ENCODE assay signal across 8 cellular contexts in genomic region chr11:66069715-66070603, GRCh38. TPM values are rescaled to one million over a fixed set of nuclear protein-coding genes. Genes with fewer than 3 reads are reported as not detected.
DNase-seq lines count a peak whose midpoint lies in the region; ATAC-seq and TF ChIP-seq lines count a peak whose summit lies in the region.

PACS1 (plus strand) TSS chr11:66070272; CDS start chr11:66070487, 215 bp downstream.

- H3K27ac ChIP-seq in effector memory CD4-positive, alpha-beta T cell (ENCODE audit: insufficient read depth, low read length, poor library complexity, severe bottlenecking): peak within 1 kb of the TSS; percentile 84

- DNase-seq in NCI-H2227 treated with DMSO at 0.1 percent for 48 hours (lab: John Stamatoyannopoulos, UW) (peak; percentile 38), lung microvascular endothelial cell (ENCODE audit: low read depth in 2 of 2) (peak; percentile 77 to 92)
- peak; percentile 70 to 74 (median 73) for DNase-seq in effector memory CD4-positive, alpha-beta T cell
- DNase-seq in stimulated activated CD8-positive, alpha-beta memory T cell treated with anti-CD3 and anti-CD28 coated beads, Interleukin-12 subunit alpha, Interleukin-12 subunit beta, amount 100 ng/mL, for 1 hour (ENCODE audit: low read depth): peak; percentile 58

- no peaks in the 10 kb centered on the region for H3K27me3 ChIP-seq in effector memory CD4-positive, alpha-beta T cell (replicated peaks; ENCODE audit: control insufficient read depth, insufficient read depth, low read length, poor library complexity, severe bottlenecking)

- no peaks in the 10 kb centered on the region for H3K9me3 ChIP-seq in effector memory CD4-positive, alpha-beta T cell (ENCODE audit: control insufficient read depth, low read length)

- CTCF ChIA-PET in activated CD8-positive, alpha-beta memory T cell treated with anti-CD3 and anti-CD28 coated beads for 36 hours (lab: Charles Lee): interaction anchor here (0.6 to 4.2 kb wide), 9 partner anchors 10 to 65 kb away, joined by 3 to 40 read pairs (median 12); partner anchors contain the start of gene SF3B2

- H3K36me3 ChIP-seq in effector memory CD4-positive, alpha-beta T cell (ENCODE audit: control insufficient read depth, insufficient read depth, low read length): peaks cover 26% of the 10 kb centered on the region

- TF ChIP-seq POLR2A in GM10847 (IDR thresholded peaks at IDR 0.05; ENCODE audit: extremely low read depth, insufficient read length): peak; percentile 37

- peaks cover 28% of the 10 kb centered on the region for H3K4me1 ChIP-seq in effector memory CD4-positive, alpha-beta T cell (ENCODE audit: control insufficient read depth, insufficient read depth, low read length, poor library complexity, severe bottlenecking)

- POLR2A ChIA-PET in activated CD8-positive, alpha-beta memory T cell treated with anti-CD3 and anti-CD28 coated beads for 36 hours (lab: Charles Lee): interaction anchor here (0.6 to 4.3 kb wide), 4 partner anchors 17 to 359 kb away, joined by 3 to 14 read pairs (median 5); partner anchors contain the start of gene SF3B2

- ATAC-seq in HG02623 (IDR thresholded peaks at IDR 0.05; ENCODE audit: unreplicated experiment) (peak; percentile 50), HG02884 (IDR thresholded peaks at IDR 0.05; ENCODE audit: unreplicated experiment) (no peak)

- peak within 1 kb of the TSS; percentile 79 for H3K4me3 ChIP-seq in effector memory CD4-positive, alpha-beta T cell (ENCODE audit: insufficient read depth, low read depth, low read length, poor library complexity, severe bottlenecking)

RNA-seq across cellular contexts. Expression of gene PACS1, which starts in this region (rescaled TPM):
- 10 to 100 TPM; 59.5 to 62.7 TPM for total RNA-seq in activated CD8-positive, alpha-beta memory T cell treated with anti-CD3 and anti-CD28 coated beads for 36 hours
- total RNA-seq in lung microvascular endothelial cell: 17.2 and 22.6 TPM in 2 replicates
